Comparison of ENCODE assay signal across 9 cellular contexts in the genomic region with DNA sequence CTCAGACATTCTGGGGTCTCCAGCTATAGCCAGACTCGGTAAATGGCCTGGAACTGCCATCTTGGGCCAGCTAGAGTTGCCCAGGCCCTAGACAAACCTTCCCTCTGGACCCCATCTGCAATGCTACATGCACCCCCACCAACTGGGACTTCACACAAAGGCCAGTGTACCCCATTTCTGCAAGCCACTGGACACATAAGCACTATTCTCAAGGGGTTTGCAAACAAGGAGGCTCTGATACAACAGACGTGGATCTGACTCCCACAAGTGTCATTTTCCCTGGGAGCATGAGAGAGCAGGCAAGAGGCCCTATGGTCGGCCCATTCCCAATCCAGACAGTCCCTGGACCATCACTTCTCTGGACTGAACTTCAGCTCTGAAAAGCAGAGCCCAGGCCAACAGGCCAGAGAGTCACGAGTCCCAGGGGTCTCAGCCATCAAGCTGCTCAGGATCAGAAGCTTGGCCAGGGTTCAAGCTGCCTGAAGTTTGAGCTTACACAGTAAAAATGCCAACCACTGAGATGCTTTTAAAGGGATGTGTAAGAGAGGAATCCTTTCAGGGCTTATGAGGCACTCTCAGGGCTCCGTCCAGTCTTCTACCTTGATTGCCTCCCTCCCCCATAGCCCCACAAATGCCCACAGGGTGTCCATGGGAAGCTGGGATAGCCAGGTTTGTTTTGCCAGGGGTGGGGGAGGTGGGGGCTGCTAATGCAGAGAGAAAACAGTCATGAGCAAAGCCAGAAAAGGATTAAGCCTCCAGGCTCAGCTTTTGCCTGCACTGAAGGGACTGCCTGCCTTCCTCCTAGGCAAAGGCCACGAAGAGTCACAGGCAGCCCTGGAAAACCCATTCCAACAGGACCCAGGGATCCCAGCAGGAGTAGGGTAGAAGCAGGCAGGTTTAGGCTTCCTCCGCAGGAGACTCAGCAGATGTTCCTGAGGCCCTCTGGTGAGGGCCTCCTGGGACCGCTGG. TPM values are rescaled to one million over a fixed set of nuclear protein-coding genes. Genes with fewer than 3 reads are reported as not detected.
DNase-seq lines count a peak whose midpoint lies in the region; ATAC-seq and TF ChIP-seq lines count a peak whose summit lies in the region.
"Had no signal": no experiment of that assay in that cellular context is flagged by ENCODE, and none has a peak within 500 bp of the region (broad histone marks: within the 10 kb centered on the region; RNA-seq: fewer than 3 reads in every experiment).

No MANE protein-coding gene starts in this region.

- no peak for TF ChIP-seq CTCF in CD4-positive, alpha-beta T cell (IDR thresholded peaks at IDR 0.05)
- TF ChIP-seq CTCF in MM.1S (IDR thresholded peaks at IDR 0.05; ENCODE audit: low read length) (no peak), osteocyte (IDR thresholded peaks at IDR 0.05) (no peak)

- H3K4me1 Mint-ChIP-seq in CD4-positive, alpha-beta T cell (ENCODE audit: low read depth) = peaks cover 100% of the 10 kb centered on the region
- peaks cover 97% of the 10 kb centered on the region for H3K4me1 Mint-ChIP-seq in dendritic cell treated with granulocyte-macrophage colony-stimulating factor and Interleukin-4, amounts not matched to agents 40 ng/mL and 50 ng/mL, for 4 days (ENCODE audit: low read depth)
- H3K4me1 Mint-ChIP-seq in osteocyte (ENCODE audit: unreplicated experiment) = peaks cover 96% of the 10 kb centered on the region

- H3K79me2 ChIP-seq in MM.1S (ENCODE audit: low read length) = peaks cover 99% of the 10 kb centered on the region

- H3K27me3 ChIP-seq in CD4-positive, alpha-beta T cell (ENCODE audit: control insufficient read depth, insufficient read depth, low read length) = no peaks in the 10 kb centered on the region
- H3K27me3 ChIP-seq in MM.1S (replicated peaks; ENCODE audit: insufficient read depth, low read length) = no peaks in the 10 kb centered on the region

- H3K4me3 ChIP-seq in MM.1S (ENCODE audit: low read length) = no peak overlapping the region

- no peak overlapping the region for H3K9ac ChIP-seq in MM.1S (ENCODE audit: low read length)

- DNase-seq in CD4-positive, alpha-beta T cell = no peak
- DNase-seq in MM.1S (no peak), osteocyte (ENCODE audit: extremely low spot score, unreplicated experiment) (no peak), D341Med (ENCODE audit: low spot score) (no peak), AG08396 (ENCODE audit: low spot score) (no peak)
- DNase-seq: amniotic stem cell had no signal

- H3K27ac ChIP-seq in CD4-positive, alpha-beta T cell (ENCODE audit: low read depth, low read length) = peak overlapping the region; percentile 76
- H3K27ac ChIP-seq in MM.1S (ENCODE audit: low read length) = no peak overlapping the region

- H3K27me3 Mint-ChIP-seq in CD4-positive, alpha-beta T cell = no peaks in the 10 kb centered on the region
- no peaks in the 10 kb centered on the region for H3K27me3 Mint-ChIP-seq in dendritic cell treated with granulocyte-macrophage colony-stimulating factor and Interleukin-4, amounts not matched to agents 40 ng/mL and 50 ng/mL, for 4 days
- H3K27me3 Mint-ChIP-seq in osteocyte (ENCODE audit: unreplicated experiment) = no peaks in the 10 kb centered on the region

- 0 out of 2 replicates have a peak overlapping the region, but pooled peaks have one; percentile 57 for H3K4me2 ChIP-seq in MM.1S (ENCODE audit: low read depth, low read length)

- intact Hi-C loops in CD4-positive, alpha-beta T cell (cut with DNase I, micrococcal nuclease) = no loop called here
- intact Hi-C loops in dendritic cell treated with granulocyte-macrophage colony-stimulating factor and Interleukin-4, amounts not matched to agents 40 ng/mL and 50 ng/mL, for 4 days (cut with micrococcal nuclease) = no loop called here

- peaks cover 40% of the 10 kb centered on the region for H3K4me1 ChIP-seq in MM.1S (ENCODE audit: low read length)

- ATAC-seq in CD4-positive, alpha-beta T cell (ENCODE audit: poor library complexity) = no peak
- ATAC-seq in GM18868 (IDR thresholded peaks at IDR 0.05; ENCODE audit: unreplicated experiment) (no peak), GM18498 (IDR thresholded peaks at IDR 0.05; ENCODE audit: unreplicated experiment) (no peak)

- H3K9me3 ChIP-seq in CD4-positive, alpha-beta T cell (ENCODE audit: control insufficient read depth, low read length) = no peaks in the 10 kb centered on the region
- H3K9me3 ChIP-seq in MM.1S (replicated peaks; ENCODE audit: insufficient read depth, low read length) = no peaks in the 10 kb centered on the region

- CTCF ChIA-PET in CD4-positive, alpha-beta T cell (lab: Charles Lee) = interaction anchor here (1.3 to 6.3 kb wide), 3 partner anchors 12 to 40 kb away, joined by 6 to 65 read pairs (median 6); a partner anchor contains a TSS

- H3K4me3 Mint-ChIP-seq in CD4-positive, alpha-beta T cell = peak overlapping the region; percentile 73
- no peak overlapping the region for H3K4me3 Mint-ChIP-seq in dendritic cell treated with granulocyte-macrophage colony-stimulating factor and Interleukin-4, amounts not matched to agents 40 ng/mL and 50 ng/mL, for 4 days
- no peak overlapping the region for H3K4me3 Mint-ChIP-seq in osteocyte (ENCODE audit: unreplicated experiment)

- no peak overlapping the region for H2AFZ ChIP-seq in MM.1S (ENCODE audit: low read length)

- H3K27ac Mint-ChIP-seq in CD4-positive, alpha-beta T cell = peak overlapping the region; percentile 99
- peak overlapping the region; percentile 73 for H3K27ac Mint-ChIP-seq in dendritic cell treated with granulocyte-macrophage colony-stimulating factor and Interleukin-4, amounts not matched to agents 40 ng/mL and 50 ng/mL, for 4 days
- H3K27ac Mint-ChIP-seq in osteocyte (ENCODE audit: unreplicated experiment) = peak overlapping the region; percentile 60

- H3F3A ChIP-seq in MM.1S (ENCODE audit: insufficient read depth, low read length) = no peaks in the 10 kb centered on the region; the same call in 1 of the 2 replicates

- H4K20me1 ChIP-seq in MM.1S (ENCODE audit: insufficient read depth, low read length) = peaks cover 20% of the 10 kb centered on the region; the same call in 1 of the 2 replicates

- H3K9me3 Mint-ChIP-seq in CD4-positive, alpha-beta T cell = no peaks in the 10 kb centered on the region
- H3K9me3 Mint-ChIP-seq in dendritic cell treated with granulocyte-macrophage colony-stimulating factor and Interleukin-4, amounts not matched to agents 40 ng/mL and 50 ng/mL, for 4 days = no peaks in the 10 kb centered on the region
- H3K9me3 Mint-ChIP-seq in osteocyte (ENCODE audit: unreplicated experiment) = no peaks in the 10 kb centered on the region

- no peaks in the 10 kb centered on the region for H3K9me2 ChIP-seq in MM.1S (replicated peaks; ENCODE audit: insufficient read depth, low read length)

- peaks cover 14% of the 10 kb centered on the region for H3K36me3 Mint-ChIP-seq in CD4-positive, alpha-beta T cell (ENCODE audit: low read depth)
- peaks cover 14% of the 10 kb centered on the region for H3K36me3 Mint-ChIP-seq in dendritic cell treated with granulocyte-macrophage colony-stimulating factor and Interleukin-4, amounts not matched to agents 40 ng/mL and 50 ng/mL, for 4 days (ENCODE audit: low read depth)
- H3K36me3 Mint-ChIP-seq in osteocyte (ENCODE audit: unreplicated experiment) = peaks cover 1% of the 10 kb centered on the region

- POLR2A ChIA-PET in CD4-positive, alpha-beta T cell (lab: Charles Lee) = interaction anchor here (0.6 to 9.8 kb wide), 4 partner anchors 10 to 41 kb away, joined by 3 to 282 read pairs (median 50); a partner anchor contains a TSS

- H3K36me3 ChIP-seq in MM.1S (replicated peaks; ENCODE audit: insufficient read depth, low read length) = no peaks in the 10 kb centered on the region

RNA-seq across cellular contexts. Expression of gene PNMA1, which starts 31.7 kb away (rescaled TPM):
- total RNA-seq in CD4-positive, alpha-beta T cell = 10 to 100 TPM; 52.6 to 55.9 TPM
- 81.4 and 81.8 TPM in 2 replicates for total RNA-seq in osteocyte
